ENCODE assay signal across 9 cellular contexts in genomic region chr19:58498316-58499020, GRCh38. TPM values are rescaled to one million over a fixed set of nuclear protein-coding genes. Genes with fewer than 3 reads are reported as not detected.
DNase-seq lines count a peak whose midpoint lies in the region; ATAC-seq and TF ChIP-seq lines count a peak whose summit lies in the region.
"Had no signal": no experiment of that assay in that cellular context is flagged by ENCODE, and none has a peak within 500 bp of the region (broad histone marks: within the 10 kb centered on the region; RNA-seq: fewer than 3 reads in every experiment).

No MANE protein-coding gene starts in this region.

- POLR2A ChIA-PET in activated B cell treated with CpG ODN at 0.5 μM for 24 hours (lab: Charles Lee), result interaction anchor here (1.1 to 2.9 kb wide), 6 partner anchors 21 to 113 kb away, joined by 3 to 42 read pairs (median 4); partner anchors contain the start of genes ZBTB45 and ZNF324B

- H3K36me3 ChIP-seq in H7 (replicated peaks; ENCODE audit: control insufficient read depth, insufficient read depth, low read length), result no peaks in the 10 kb centered on the region
- H3K36me3 ChIP-seq: SJSA1 had no signal

- no peak for TF ChIP-seq CTCF in activated B cell treated with CpG ODN at 0.5 μM for 24 hours (IDR thresholded peaks at IDR 0.05)

- H3K27ac ChIP-seq in right cardiac atrium (ENCODE audit: low read length), result no peak overlapping the region

- no peaks in the 10 kb centered on the region for H3K9me3 ChIP-seq in right cardiac atrium (ENCODE audit: control insufficient read depth, low read length)

- H3K9me3 Mint-ChIP-seq in activated B cell treated with CpG ODN at 0.5 μM for 24 hours, result peaks cover 8% of the 10 kb centered on the region
- H3K9me3 Mint-ChIP-seq in stimulated activated memory B cell treated with anti-CD40 and anti-IgM and Interleukin-4, amounts not matched to agents 10 μg/mL and 1 μg/mL and 100 μg/mL, for 72 hours, result peaks cover 17% of the 10 kb centered on the region

- peaks cover 4% of the 10 kb centered on the region for H3K4me1 ChIP-seq in right cardiac atrium (ENCODE audit: control insufficient read depth, insufficient read depth, low read length)

- ATAC-seq in activated B cell treated with CpG ODN at 0.5 μM for 24 hours (ENCODE audit: low read depth), result no peak
- peak; percentile 18 to 39 for ATAC-seq in right cardiac atrium
- no peak for ATAC-seq in stimulated activated memory B cell treated with anti-CD40 and anti-IgM and Interleukin-4, amounts not matched to agents 10 μg/mL and 1 μg/mL and 100 μg/mL, for 72 hours
- no peak for ATAC-seq in HG02884 (IDR thresholded peaks at IDR 0.05; ENCODE audit: unreplicated experiment)

- no peak for DNase-seq in H7
- DNase-seq in activated B cell treated with CpG ODN at 0.5 μM for 24 hours, result no peak
- peak in 2 of 3 donors; percentile 71 to 74 for DNase-seq in right cardiac atrium
- DNase-seq in C1 segment of cervical spinal cord (lab: John Stamatoyannopoulos, UW), result no peak
- no peak for DNase-seq in ACHN
- DNase-seq in NCI-H1048 (lab: John Stamatoyannopoulos, UW), result no peak

- intact Hi-C loops in activated B cell treated with CpG ODN at 0.5 μM for 24 hours (cut with micrococcal nuclease) (loop anchor here (1.0 kb wide), 10 partner anchors 16 to 316 kb away; partner anchors contain the start of genes ZBTB45, ZNF132, ZNF324B and ZNF446), right cardiac atrium (cut with DNase I) (no loop called here)

- H3K4me1 Mint-ChIP-seq in activated B cell treated with CpG ODN at 0.5 μM for 24 hours, result peaks cover 24% of the 10 kb centered on the region
- H3K4me1 Mint-ChIP-seq in stimulated activated memory B cell treated with anti-CD40 and anti-IgM and Interleukin-4, amounts not matched to agents 10 μg/mL and 1 μg/mL and 100 μg/mL, for 72 hours, result peaks cover 25% of the 10 kb centered on the region

- H3K4me3 Mint-ChIP-seq in activated B cell treated with CpG ODN at 0.5 μM for 24 hours, result peak overlapping the region; percentile 92
- H3K4me3 Mint-ChIP-seq in stimulated activated memory B cell treated with anti-CD40 and anti-IgM and Interleukin-4, amounts not matched to agents 10 μg/mL and 1 μg/mL and 100 μg/mL, for 72 hours, result peak overlapping the region; percentile 93

- H3K27me3 ChIP-seq in H7 (ENCODE audit: control insufficient read depth, insufficient read depth, low read length) (no peaks in the 10 kb centered on the region; the same call in 1 of the 2 replicates), right cardiac atrium (ENCODE audit: control insufficient read depth, insufficient read depth) (no peaks in the 10 kb centered on the region)
- H3K27me3 ChIP-seq: SJSA1 had no signal

- peaks cover 2% of the 10 kb centered on the region for H3K36me3 Mint-ChIP-seq in activated B cell treated with CpG ODN at 0.5 μM for 24 hours (ENCODE audit: low read depth)
- H3K36me3 Mint-ChIP-seq in stimulated activated memory B cell treated with anti-CD40 and anti-IgM and Interleukin-4, amounts not matched to agents 10 μg/mL and 1 μg/mL and 100 μg/mL, for 72 hours, result no peaks in the 10 kb centered on the region

- H3K27ac Mint-ChIP-seq in activated B cell treated with CpG ODN at 0.5 μM for 24 hours, result peak overlapping the region; percentile 90
- H3K27ac Mint-ChIP-seq in stimulated activated memory B cell treated with anti-CD40 and anti-IgM and Interleukin-4, amounts not matched to agents 10 μg/mL and 1 μg/mL and 100 μg/mL, for 72 hours, result peak overlapping the region; percentile 87

- CTCF ChIA-PET in activated B cell treated with CpG ODN at 0.5 μM for 24 hours (lab: Charles Lee), result interaction anchor here (2.0 kb wide), 1 partner anchor 21 kb away, joined by 9 read pairs; the partner anchor contains the start of gene ZBTB45

- no peaks in the 10 kb centered on the region for H3K27me3 Mint-ChIP-seq in activated B cell treated with CpG ODN at 0.5 μM for 24 hours
- no peaks in the 10 kb centered on the region for H3K27me3 Mint-ChIP-seq in stimulated activated memory B cell treated with anti-CD40 and anti-IgM and Interleukin-4, amounts not matched to agents 10 μg/mL and 1 μg/mL and 100 μg/mL, for 72 hours

- 60% methylated on average over 22 of the region's 22 CpGs for WGBS in right cardiac atrium

- in situ Hi-C loops in ACHN (cut with HindIII; ENCODE audit: low pct_ligation_motif_present, low pct_unique_long_range_greater_than_20kb, low sequenced_read_pairs), result no loop called here

- peak overlapping the region; percentile 78 for H3K4me3 ChIP-seq in H7 (ENCODE audit: insufficient read depth, low read depth, low read length)
- peak overlapping the region; percentile 8 for H3K4me3 ChIP-seq in right cardiac atrium (ENCODE audit: low read length)

RNA-seq across cellular contexts. Expression of gene SLC27A5, which starts 13.3 kb away (rescaled TPM):
- total RNA-seq in H7 (2014; rRNA removed; shearing (Covaris generic)), result 19.4 and 23.9 TPM in 2 replicates
- total RNA-seq in activated B cell treated with CpG ODN at 0.5 μM for 24 hours (8.0 and 10.2 TPM in 2 replicates), right cardiac atrium (1 to 10 TPM; 5.3 to 8.1 (median 7.5) TPM)
- 7.6 TPM for polyA plus RNA-seq in right cardiac atrium

RNA-seq across cellular contexts. Expression of gene ZBTB45, which starts 21.1 kb away (rescaled TPM):
- 12.6 and 20.4 TPM in 2 replicates for total RNA-seq in H7 (2014; rRNA removed; shearing (Covaris generic))
- total RNA-seq in activated B cell treated with CpG ODN at 0.5 μM for 24 hours (18.0 and 20.2 TPM in 2 replicates), right cardiac atrium (10 to 100 TPM in 3 of 4 donors, 1 to 10 TPM in 1; 9.9 to 13.1 (median 11.1) TPM)
- 7.0 TPM for polyA plus RNA-seq in right cardiac atrium

RNA-seq across cellular contexts. Expression of gene ZNF446, which starts 22.3 kb away (rescaled TPM):
- total RNA-seq in H7 (2014; rRNA removed; shearing (Covaris generic)), result 7.4 and 8.4 TPM in 2 replicates
- total RNA-seq in activated B cell treated with CpG ODN at 0.5 μM for 24 hours (9.6 and 10.4 TPM in 2 replicates), right cardiac atrium (1 to 10 TPM; 4.8 to 7.6 (median 5.7) TPM)
- polyA plus RNA-seq in right cardiac atrium, result 6.4 TPM

RNA-seq across cellular contexts. Expression of gene ZNF324, which starts 31.6 kb away (rescaled TPM):
- 6.6 and 6.8 TPM in 2 replicates for total RNA-seq in H7 (2014; rRNA removed; shearing (Covaris generic))
- total RNA-seq in activated B cell treated with CpG ODN at 0.5 μM for 24 hours (11.8 and 13.1 TPM in 2 replicates), right cardiac atrium (1 to 10 TPM; 5.2 to 7.4 (median 6.9) TPM)
- 3.3 TPM for polyA plus RNA-seq in right cardiac atrium

RNA-seq across cellular contexts. Expression of gene TRIM28, which starts 45.4 kb away (rescaled TPM):
- 1,648 and 1,979 TPM in 2 replicates for total RNA-seq in H7 (2014; rRNA removed; shearing (Covaris generic))
- 380 and 407 TPM in 2 replicates for total RNA-seq in activated B cell treated with CpG ODN at 0.5 μM for 24 hours
- 100 to 1,000 TPM; 139 to 161 (median 148) TPM for total RNA-seq in right cardiac atrium
- 98.7 TPM for polyA plus RNA-seq in right cardiac atrium

Comparison
In these comparisons a context has a peak if more than half of its experiments do, and no peak if none do; other contexts are left out.
1. DNase-seq: peak in right cardiac atrium (2 of 3); none in H7 (single experiment), activated B cell treated with CpG ODN at 0.5 μM for 24 hours (single experiment), C1 segment of cervical spinal cord (0 of 14), ACHN (single experiment) and NCI-H1048 (single experiment).
2. ATAC-seq: peak in right cardiac atrium (2 of 2); none in activated B cell treated with CpG ODN at 0.5 μM for 24 hours (single experiment), stimulated activated memory B cell treated with anti-CD40 and anti-IgM and Interleukin-4, amounts not matched to agents 10 μg/mL and 1 μg/mL and 100 μg/mL, for 72 hours (single experiment) and HG02884 (single experiment).